Comparison of ENCODE assay signal across 10 cellular contexts in genomic region chr1:11062965-11063401, GRCh38.
A peak's percentile ranks its signal among the peaks of the same experiment; 100 is the strongest.
DNase-seq lines count a peak whose midpoint lies in the region; ATAC-seq lines count a peak whose summit lies in the region.
"Had no signal": no experiment of that assay in that cellular context is flagged by ENCODE, and none has a peak within 500 bp of the region (broad histone marks: within the 10 kb centered on the region; RNA-seq: fewer than 3 reads in every experiment).

No MANE protein-coding gene starts in this region.

- no peaks in the 10 kb centered on the region for H3K9me3 Mint-ChIP-seq in activated naive CD8-positive, alpha-beta T cell (ENCODE audit: low read depth)

- H3K4me1 Mint-ChIP-seq in activated naive CD8-positive, alpha-beta T cell (ENCODE audit: low read depth) = peaks cover 27% of the 10 kb centered on the region

- H3K4me3 Mint-ChIP-seq in activated naive CD8-positive, alpha-beta T cell = peak overlapping the region; percentile 75

- H3K27me3 Mint-ChIP-seq in activated naive CD8-positive, alpha-beta T cell = no peaks in the 10 kb centered on the region

- peaks cover 2% of the 10 kb centered on the region for H3K36me3 Mint-ChIP-seq in activated naive CD8-positive, alpha-beta T cell

- peak overlapping the region; percentile 83 for H3K27ac Mint-ChIP-seq in activated naive CD8-positive, alpha-beta T cell

- DNase-seq in activated effector memory CD4-positive, alpha-beta T cell treated with anti-CD3 and anti-CD28 coated beads, Interleukin-2, amount 50 U/mL, for 16 hours = peak; percentile 64
- DNase-seq in activated effector memory CD4-positive, alpha-beta T cell treated with Interleukin-2 at 50 U/mL for 16 hours = no peak
- DNase-seq in NCI-H1092 treated with DMSO at 0.1 percent for 48 hours (lab: John Stamatoyannopoulos, UW) = peak; percentile 64
- DNase-seq in stimulated activated naive CD8-positive, alpha-beta T cell treated with anti-CD3 and anti-CD28 coated beads, Interleukin-15, Interleukin-2, amounts not matched to agents 100 U/mL and 50 U/mL, for 24 hours = peak; percentile 47
- DNase-seq in dedifferentiated amniotic fluid mesenchymal stem cell (ENCODE audit: extremely low spot score) = no peak
- DNase-seq in NCI-H82 treated with DMSO at 0.1 percent for 48 hours (lab: John Stamatoyannopoulos, UW; ENCODE audit: unreplicated experiment) = no peak
- DNase-seq: KG1, upper lobe of right lung had no signal

- peak; percentile 16 for ATAC-seq in stimulated activated naive CD8-positive, alpha-beta T cell treated with anti-CD3 and anti-CD28 coated beads, Interleukin-15, Interleukin-2, amounts not matched to agents 100 U/mL and 50 U/mL, for 24 hours
- no peak for ATAC-seq in HG02642 (IDR thresholded peaks at IDR 0.05; ENCODE audit: poor library complexity, unreplicated experiment)
- ATAC-seq: upper lobe of right lung had no signal

Comparison
In these comparisons a context has a peak if more than half of its experiments do, and no peak if none do; other contexts are left out.
1. DNase-seq: peak in activated effector memory CD4-positive, alpha-beta T cell treated with anti-CD3 and anti-CD28 coated beads, Interleukin-2, amount 50 U/mL, for 16 hours (single experiment), NCI-H1092 treated with DMSO at 0.1 percent for 48 hours (single experiment) and stimulated activated naive CD8-positive, alpha-beta T cell treated with anti-CD3 and anti-CD28 coated beads, Interleukin-15, Interleukin-2, amounts not matched to agents 100 U/mL and 50 U/mL, for 24 hours (single experiment); none in activated effector memory CD4-positive, alpha-beta T cell treated with Interleukin-2 at 50 U/mL for 16 hours (single experiment), dedifferentiated amniotic fluid mesenchymal stem cell (single experiment) and NCI-H82 treated with DMSO at 0.1 percent for 48 hours (single experiment).